8 cellular contexts compared by ENCODE assay signal in the genomic region with DNA sequence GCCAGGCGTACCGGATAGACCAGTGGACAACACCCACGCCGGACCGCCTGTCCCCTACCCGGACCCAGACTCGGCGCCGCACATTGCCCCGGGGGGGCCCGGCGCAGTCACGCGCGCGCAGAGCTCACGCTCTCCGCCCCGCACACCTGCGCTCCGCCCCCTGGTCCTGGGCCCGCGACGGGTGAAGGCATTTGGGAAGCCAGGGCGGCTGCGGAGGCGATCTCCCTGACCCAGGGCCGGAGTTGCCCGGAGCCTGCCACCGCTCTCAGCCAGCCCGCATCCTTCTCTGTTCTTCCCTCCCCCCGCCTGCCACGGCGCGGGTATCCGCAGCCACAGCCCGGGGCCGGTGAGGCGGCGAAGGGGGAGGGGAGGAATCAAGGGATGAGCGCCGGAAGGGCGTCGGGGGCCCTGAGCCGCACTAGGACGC.
DNase-seq lines count a peak whose midpoint lies in the region; ATAC-seq and TF ChIP-seq lines count a peak whose summit lies in the region.

No MANE protein-coding gene starts in this region.

- no peak overlapping the region for H3K27ac ChIP-seq in brain microvascular endothelial cell
- peak overlapping the region; percentile 73 for H3K27ac ChIP-seq in layer of hippocampus (ENCODE audit: low read depth, low read length)

- in situ Hi-C loops in brain microvascular endothelial cell (cut with HindIII; ENCODE audit: low pct_ligation_motif_present, low sequenced_read_pairs) = no loop called here

- H3K4me3 ChIP-seq in brain microvascular endothelial cell (ENCODE audit: low read depth, low read length) = peak overlapping the region; percentile 98

- peaks cover 9% of the 10 kb centered on the region for H3K36me3 ChIP-seq in brain microvascular endothelial cell (replicated peaks)

- ATAC-seq in HG03045 (IDR thresholded peaks at IDR 0.05; ENCODE audit: unreplicated experiment) = peak; percentile 30

- peak; percentile 44 for DNase-seq in NCI-H146 (lab: John Stamatoyannopoulos, UW)
- DNase-seq in NCI-H146 treated with DMSO at 0.1 percent for 48 hours (lab: John Stamatoyannopoulos, UW; ENCODE audit: unreplicated experiment) = no peak
- peak; percentile 37 to 59 (median 48) for DNase-seq in T-helper 2 cell
- DNase-seq in brain microvascular endothelial cell = no peak
- DNase-seq in stimulated activated CD8-positive, alpha-beta memory T cell treated with anti-CD3 and anti-CD28 coated beads, Interleukin-12 subunit alpha, Interleukin-12 subunit beta, amount 100 ng/mL, for 1 hour (ENCODE audit: low read depth) = peak; percentile 16
- DNase-seq in kidney tubule cell (ENCODE audit: low spot score) = no peak

- TF ChIP-seq CTCF in brain microvascular endothelial cell (IDR thresholded peaks at IDR 0.05; ENCODE audit: low read depth, low read length, missing control alignments) = no peak

- H3K27me3 ChIP-seq in brain microvascular endothelial cell (replicated peaks) = no peaks in the 10 kb centered on the region
- H3K27me3 ChIP-seq in layer of hippocampus (ENCODE audit: control insufficient read depth, insufficient read depth, low read length) = no peaks in the 10 kb centered on the region

Comparison
In these comparisons a context has a peak if more than half of its experiments do, and no peak if none do; other contexts are left out.
1. DNase-seq: peak in NCI-H146 (single experiment), T-helper 2 cell (5 of 5) and stimulated activated CD8-positive, alpha-beta memory T cell treated with anti-CD3 and anti-CD28 coated beads, Interleukin-12 subunit alpha, Interleukin-12 subunit beta, amount 100 ng/mL, for 1 hour (single experiment); none in NCI-H146 treated with DMSO at 0.1 percent for 48 hours (single experiment), brain microvascular endothelial cell (single experiment) and kidney tubule cell (single experiment).